1 cellular context compared by ENCODE assay signal in genomic region chr1:30768830-30769718, GRCh38.
TF ChIP-seq lines count a peak whose summit lies in the region.

No MANE protein-coding gene starts in this region.

TF ChIP-seq in HepG2, 621 proteins besides CTCF, POLR2A, EP300 and RAD21 (continued from another document):
- TF ChIP-seq ZNF687 (CRISPR knock-in tag; IDR thresholded peaks at IDR 0.05), result peak; percentile 24; the same call in 1 of the 2 replicates
- no peak for TF ChIP-seq MIXL1 (CRISPR knock-in tag; IDR thresholded peaks at IDR 0.05)
- TF ChIP-seq ZNF207 (IDR thresholded peaks at IDR 0.05; ENCODE audit: borderline replicate concordance), result no peak
- TF ChIP-seq REPIN1 (CRISPR knock-in tag; IDR thresholded peaks at IDR 0.05; ENCODE audit: borderline replicate concordance, low read depth), result no peak
- TF ChIP-seq CREB1 (IDR thresholded peaks at IDR 0.05), result peak; percentile 14; the same call in 1 of the 2 replicates
- TF ChIP-seq CREB1 (CRISPR knock-in tag; IDR thresholded peaks at IDR 0.05), result no peak
- no peak for TF ChIP-seq AHR (CRISPR knock-in tag; IDR thresholded peaks at IDR 0.05)
- TF ChIP-seq ZNF841 (CRISPR knock-in tag; IDR thresholded peaks at IDR 0.05; ENCODE audit: borderline replicate concordance), result no peak
- no peak for TF ChIP-seq MAFK (conservative IDR thresholded peaks at IDR 0.05 in 1 of 2, IDR thresholded peaks at IDR 0.05 in 1 of 2; ENCODE audit: low read length in 2 of 2)
- TF ChIP-seq MAX (IDR thresholded peaks at IDR 0.05), result no peak
- TF ChIP-seq GMEB1 (CRISPR knock-in tag; IDR thresholded peaks at IDR 0.05; ENCODE audit: borderline replicate concordance), result no peak
TF ChIP-seq in HepG2: peak in this region for 2.
